In the genomic region with DNA sequence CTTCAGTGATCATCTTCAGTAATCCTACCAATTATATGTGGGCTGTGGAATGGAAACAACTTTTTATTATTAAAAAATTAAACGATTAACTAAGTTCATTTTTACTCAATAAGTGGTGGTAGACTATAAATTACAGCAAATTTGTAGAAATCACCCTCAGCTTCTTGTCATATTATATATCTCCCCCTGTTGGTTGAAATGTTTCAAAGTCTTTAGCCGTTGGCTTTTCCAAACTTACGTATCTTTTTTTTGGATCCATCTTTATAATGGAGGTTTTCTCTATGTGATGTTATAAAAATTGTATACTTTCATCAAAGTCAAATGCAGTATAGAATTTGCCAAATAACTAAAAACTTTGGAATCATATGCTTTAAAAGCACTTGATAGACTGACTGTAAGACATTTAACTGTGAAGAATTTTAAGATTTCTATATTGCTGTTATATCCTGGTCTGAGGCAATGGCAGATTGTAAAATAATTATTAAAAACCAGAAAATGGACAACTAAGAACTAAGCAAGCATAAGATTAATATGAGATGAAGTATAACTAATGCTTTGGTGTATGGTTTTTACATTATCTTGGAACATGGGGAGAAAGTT, we compare ENCODE assay signal across 10 cellular contexts. TPM values are rescaled to one million over a fixed set of nuclear protein-coding genes. Genes with fewer than 3 reads are reported as not detected.
DNase-seq lines count a peak whose midpoint lies in the region; ATAC-seq and TF ChIP-seq lines count a peak whose summit lies in the region.
"Had no signal": no experiment of that assay in that cellular context is flagged by ENCODE, and none has a peak within 500 bp of the region (broad histone marks: within the 10 kb centered on the region; RNA-seq: fewer than 3 reads in every experiment).

No MANE protein-coding gene starts in this region.

- H3K27ac ChIP-seq in IMR-90 (ENCODE audit: insufficient read depth, low read length) (no peak overlapping the region), left lung (no peak overlapping the region)
- H3K27ac ChIP-seq: WERI-Rb-1 had no signal

- H2BK120ac ChIP-seq in IMR-90 (ENCODE audit: low read depth, low read length) = no peak overlapping the region

- in situ Hi-C loops in IMR-90 (cut with MboI; ENCODE audit: low sequenced_read_pairs) = loop anchor here (5.0 kb wide), 1 partner anchor 126 kb away; no protein-coding TSS in a partner anchor
- in situ Hi-C loops in astrocyte of the cerebellum (cut with HindIII; ENCODE audit: low sequenced_read_pairs) = no loop called here

- peaks cover 0 to 7% of the 10 kb centered on the region in 2 donors for H3K36me3 Mint-ChIP-seq in activated naive CD4-positive, alpha-beta T cell treated with anti-CD3 and anti-CD28 coated beads, Interleukin-2, amount 50 U/mL, for 72 hours

- H2AFZ ChIP-seq in IMR-90 (replicated peaks; ENCODE audit: low read length, poor library complexity) = no peak overlapping the region

- H2AK5ac ChIP-seq in IMR-90 (ENCODE audit: low read depth, low read length) = no peak overlapping the region

- H2BK5ac ChIP-seq in IMR-90 (ENCODE audit: low read depth, low read length, poor library complexity, severe bottlenecking) = no peak overlapping the region

- DNase-seq in BE2C = no peak
- DNase-seq in IMR-90 = peak; percentile 48
- DNase-seq in astrocyte of the cerebellum (ENCODE audit: low read depth) = peak; percentile 12
- DNase-seq in left lung = no peak
- no peak for DNase-seq in GDM1 (lab: John Stamatoyannopoulos, UW)
- no peak for DNase-seq in activated naive CD4-positive, alpha-beta T cell treated with anti-CD3 and anti-CD28 coated beads, Interleukin-2, amount 50 U/mL, for 72 hours (ENCODE audit: low spot score in 2 of 2)
- DNase-seq: kidney glomerular epithelial cell, WERI-Rb-1 had no signal

- H3K9ac ChIP-seq in IMR-90 (ENCODE audit: low read depth, low read length) = no peak overlapping the region

- WGBS in IMR-90 (ENCODE audit: extremely low coverage in 2 of 2, insufficient read length in 1 of 2), 2 experiments = no CpG with 5 or more reads among the region's 3 CpGs

- no peak overlapping the region for H3K56ac ChIP-seq in IMR-90 (ENCODE audit: extremely low read depth, insufficient read depth, low read length)

- H3K27ac Mint-ChIP-seq in activated naive CD4-positive, alpha-beta T cell treated with anti-CD3 and anti-CD28 coated beads, Interleukin-2, amount 50 U/mL, for 72 hours = no peak overlapping the region

- no peaks in the 10 kb centered on the region for H3K27me3 ChIP-seq in BE2C
- no peaks in the 10 kb centered on the region for H3K27me3 ChIP-seq in IMR-90 (ENCODE audit: control insufficient read depth, insufficient read depth, low read length)
- H3K27me3 ChIP-seq in left lung = no peaks in the 10 kb centered on the region

- H3K9me1 ChIP-seq in IMR-90 (ENCODE audit: insufficient read depth, low read length) = no peaks in the 10 kb centered on the region

- no peaks in the 10 kb centered on the region for H3K4me1 ChIP-seq in BE2C
- no peaks in the 10 kb centered on the region for H3K4me1 ChIP-seq in IMR-90 (ENCODE audit: control insufficient read depth, insufficient read depth, low read length)
- H3K4me1 ChIP-seq in left lung = no peaks in the 10 kb centered on the region

- no peak for TF ChIP-seq POLR2A in IMR-90 (IDR thresholded peaks at IDR 0.05; ENCODE audit: low read depth, low read length)

- POLR2A ChIA-PET in IMR-90 (lab: Charles Lee; ENCODE audit: unreplicated experiment) = no interaction called here

- H3K79me1 ChIP-seq in IMR-90 (ENCODE audit: low read depth in 1 of 2, low read length in 2 of 2) = peaks cover 0 to 2% of the 10 kb centered on the region in 2 experiments; a peak in 2 of 4 replicates

- no peaks in the 10 kb centered on the region for H3K9me3 Mint-ChIP-seq in activated naive CD4-positive, alpha-beta T cell treated with anti-CD3 and anti-CD28 coated beads, Interleukin-2, amount 50 U/mL, for 72 hours

- CTCF ChIA-PET in IMR-90 (lab: Yijun Ruan, JAX) = interaction anchor here (0.8 to 1.5 kb wide), 6 partner anchors 9 to 124 kb away, joined by 3 to 5 read pairs (median 3); no protein-coding TSS in a partner anchor

- ATAC-seq in IMR-90 (ENCODE audit: low read depth) (peak; percentile 35; the same call in 1 of the 2 replicates), left lung (peak; percentile 41), HG03469 (IDR thresholded peaks at IDR 0.05; ENCODE audit: unreplicated experiment) (no peak), GM21619 (IDR thresholded peaks at IDR 0.05; ENCODE audit: unreplicated experiment) (no peak)
- ATAC-seq in activated naive CD4-positive, alpha-beta T cell treated with anti-CD3 and anti-CD28 coated beads, Interleukin-2, amount 50 U/mL, for 72 hours = no peak

- dilution Hi-C loops in IMR-90 (cut with HindIII; ENCODE audit: low sequenced_read_pairs, unreplicated experiment) = no loop called here

- no peak overlapping the region for H4K5ac ChIP-seq in IMR-90 (ENCODE audit: low read depth, low read length)

- H2BK15ac ChIP-seq in IMR-90 (ENCODE audit: low read depth, low read length) = no peak overlapping the region

- H3K9me3 ChIP-seq in BE2C (no peaks in the 10 kb centered on the region), IMR-90 (ENCODE audit: control insufficient read depth, insufficient read depth, low read length) (no peaks in the 10 kb centered on the region), left lung (no peaks in the 10 kb centered on the region)

- H3K18ac ChIP-seq in IMR-90 (ENCODE audit: low read depth, low read length) = no peak overlapping the region

- intact Hi-C loops in IMR-90 (cut with micrococcal nuclease) = loop anchor here (1.0 to 5.0 kb wide), 2 partner anchors 46 to 124 kb away; a partner anchor contains a TSS
- intact Hi-C loops in left lung (cut with DNase I) = loop anchor here in 1 of 2 donors (5.0 kb wide), 1 partner anchor 126 kb away; no protein-coding TSS in a partner anchor

- no peak overlapping the region for H2AK9ac ChIP-seq in IMR-90 (replicated peaks; ENCODE audit: low read depth, low read length, poor library complexity)

- H3K14ac ChIP-seq in IMR-90 (replicated peaks; ENCODE audit: low read depth, low read length) = no peak overlapping the region

- no peaks in the 10 kb centered on the region for H3K36me3 ChIP-seq in BE2C
- H3K36me3 ChIP-seq in IMR-90 (ENCODE audit: control insufficient read depth, insufficient read depth, low read length) = peaks cover 10% of the 10 kb centered on the region
- H3K36me3 ChIP-seq in left lung = peaks cover 0 to 45% of the 10 kb centered on the region in 2 donors

- no peak overlapping the region for H4K91ac ChIP-seq in IMR-90 (ENCODE audit: insufficient read depth, low read depth, low read length)

- H3K4ac ChIP-seq in IMR-90 (ENCODE audit: low read depth, low read length) = no peak overlapping the region

- H4K8ac ChIP-seq in IMR-90 (ENCODE audit: low read depth in 2 of 2, low read length in 2 of 2) = no peak overlapping the region

- no peaks in the 10 kb centered on the region for H4K20me1 ChIP-seq in IMR-90 (ENCODE audit: insufficient read depth, low read length)

- no peak overlapping the region for H2BK20ac ChIP-seq in IMR-90 (ENCODE audit: low read depth, low read length)

- no peak overlapping the region for H3K23ac ChIP-seq in IMR-90 (ENCODE audit: low read depth, low read length)

- TF ChIP-seq RAD21 in IMR-90 (IDR thresholded peaks at IDR 0.05; ENCODE audit: low read length) = peak; percentile 46; the same call in 1 of the 2 replicates

- TF ChIP-seq CTCF in BE2C (IDR thresholded peaks at IDR 0.05; ENCODE audit: low read depth, low read length) (peak; percentile 43), IMR-90 (conservative IDR thresholded peaks at IDR 0.05; ENCODE audit: low read depth, low read length) (peak; percentile 45), astrocyte of the cerebellum (IDR thresholded peaks at IDR 0.05; ENCODE audit: low read depth, low read length, missing control alignments) (peak; percentile 16), left lung (IDR thresholded peaks at IDR 0.05) (peak; percentile 22 to 34)

- H3K4me3 ChIP-seq in BE2C (ENCODE audit: low read depth, low read length) (no peak overlapping the region), IMR-90 (ENCODE audit: insufficient read depth, low read depth, low read length) (no peak overlapping the region), astrocyte of the cerebellum (ENCODE audit: low read depth, low read length) (no peak overlapping the region), left lung (no peak overlapping the region)

- BruUV-seq in IMR-90 (replicated peaks; lab: Mats Ljungman, UMichigan) = no TSS peak

- no peak overlapping the region for H3K4me2 ChIP-seq in IMR-90 (ENCODE audit: low read depth, low read length)

TF ChIP-seq in IMR-90, 13 proteins besides CTCF, POLR2A, EP300 and RAD21:
- peak; percentile 50 for TF ChIP-seq SMC3 (IDR thresholded peaks at IDR 0.05; ENCODE audit: low read depth, low read length)
- TF ChIP-seq RFX5 (IDR thresholded peaks at IDR 0.05; ENCODE audit: low read depth, low read length) = no peak

RNA-seq across cellular contexts. Expression of a gene that starts 44.7 kb away (rescaled TPM):
- polyA plus RNA-seq in BE2C (2012; ENCODE audit: insufficient read depth, insufficient read length, low read depth) = 5.0 TPM
- total RNA-seq in IMR-90 (2012; rRNA removed) (39.6 and 66.4 TPM in 2 replicates), left lung (10 to 100 TPM; 72.9 to 85.0 TPM)
- polyA plus RNA-seq in IMR-90 (2012; rRNA removed) = 7.8 and 10.0 TPM in 2 replicates
- 2.0 and 2.1 TPM in 2 replicates for polyA plus RNA-seq in IMR-90 (2012; cell fraction: cytosol; rRNA removed)
- 3.5 and 15.0 TPM in 2 replicates for polyA plus RNA-seq in IMR-90 (2012; cell fraction: nucleus; rRNA removed; ENCODE audit: low replicate concordance)
- total RNA-seq in activated naive CD4-positive, alpha-beta T cell treated with anti-CD3 and anti-CD28 coated beads, Interleukin-2, amount 50 U/mL, for 72 hours = 100 to 1,000 TPM in 1 of 2 donors, 10 to 100 TPM in 1; 93.3 to 105 TPM

Comparison
In these comparisons a context has a peak if more than half of its experiments do, and no peak if none do; other contexts are left out.
1. DNase-seq: peak in IMR-90 (single experiment) and astrocyte of the cerebellum (single experiment); none in BE2C (single experiment), left lung (0 of 2), GDM1 (single experiment) and activated naive CD4-positive, alpha-beta T cell treated with anti-CD3 and anti-CD28 coated beads, Interleukin-2, amount 50 U/mL, for 72 hours (0 of 2).
2. ATAC-seq: peak in IMR-90 (single experiment) and left lung (single experiment); none in HG03469 (single experiment), GM21619 (single experiment) and activated naive CD4-positive, alpha-beta T cell treated with anti-CD3 and anti-CD28 coated beads, Interleukin-2, amount 50 U/mL, for 72 hours (0 of 2).
3. Peak in every context shown above with its lines, with median percentiles within 50 percentile points of each other: CTCF ChIP-seq.